In the genomic region with DNA sequence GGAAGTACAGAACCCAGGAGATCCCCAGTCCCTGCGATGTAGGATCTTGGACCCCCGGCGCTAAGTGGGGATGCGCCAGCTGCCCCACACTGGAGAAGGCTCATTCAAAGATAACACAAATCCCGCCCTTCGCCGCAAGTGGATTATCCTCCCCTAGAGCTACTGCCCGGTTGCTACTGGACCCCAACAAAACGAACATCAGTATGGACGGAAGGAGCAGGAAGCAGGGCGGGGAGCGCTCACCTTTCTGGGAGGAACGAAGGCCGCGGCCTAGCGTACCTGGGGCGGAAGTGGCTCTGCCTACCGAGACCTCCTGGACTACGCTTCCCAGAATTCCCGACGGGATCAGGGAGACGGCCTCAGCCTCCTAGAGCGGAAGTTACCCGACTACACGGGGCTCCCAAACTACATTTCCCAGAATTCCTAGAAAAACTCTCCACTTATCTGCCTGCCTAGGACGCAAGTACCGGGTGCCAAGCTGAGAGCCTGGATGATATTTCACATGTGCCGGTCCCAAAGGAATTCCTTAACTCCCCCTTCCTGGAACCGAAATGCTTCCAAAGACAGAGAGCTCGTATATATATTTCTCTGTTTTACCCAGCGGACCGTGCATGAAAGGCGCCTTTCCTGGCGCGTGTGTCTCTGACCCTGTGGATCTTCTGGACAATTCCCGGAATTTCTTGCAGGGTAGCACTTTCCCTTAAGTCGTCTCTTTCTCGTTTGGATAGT, we compare ENCODE assay signal across 8 cellular contexts. TPM values are rescaled to one million over a fixed set of nuclear protein-coding genes. Genes with fewer than 3 reads are reported as not detected.
DNase-seq lines count a peak whose midpoint lies in the region; ATAC-seq and TF ChIP-seq lines count a peak whose summit lies in the region.

ZNF112 (minus strand) TSS at position 298 of the 729 bp plus-strand sequence. CDS start 16,141 bp downstream, outside the sequence.

- intact Hi-C loops in right cardiac atrium (cut with DNase I): no loop called here

- under 1% methylated on average over 38 of the region's 38 CpGs for WGBS in right cardiac atrium

- peaks cover 10% of the 10 kb centered on the region; the same call in 2 of the 3 replicates for H3K4me1 Mint-ChIP-seq in GM23338
- peaks cover 13% of the 10 kb centered on the region for H3K4me1 Mint-ChIP-seq in osteocyte (ENCODE audit: unreplicated experiment)

- H3K27me3 ChIP-seq in GM23338 (ENCODE audit: insufficient read depth) (no peaks in the 10 kb centered on the region), right cardiac atrium (ENCODE audit: control insufficient read depth, insufficient read depth) (no peaks in the 10 kb centered on the region)

- peaks cover 9% of the 10 kb centered on the region; the same call in 1 of the 2 replicates for H3K79me2 ChIP-seq in GM23338 (replicated peaks; ENCODE audit: insufficient read depth)

- H3K27ac Mint-ChIP-seq in GM23338 (peak within 1 kb of the TSS; percentile 34), osteocyte (ENCODE audit: unreplicated experiment) (peak within 1 kb of the TSS; percentile 85)

- H3K9me3 Mint-ChIP-seq in GM23338: peaks cover 41% of the 10 kb centered on the region
- peaks cover 16% of the 10 kb centered on the region for H3K9me3 Mint-ChIP-seq in osteocyte (ENCODE audit: unreplicated experiment)

- peak within 1 kb of the TSS; percentile 53 for H2AFZ ChIP-seq in GM23338

- no peaks in the 10 kb centered on the region for H3K36me3 ChIP-seq in GM23338 (ENCODE audit: insufficient read depth)

- H3K36me3 Mint-ChIP-seq in GM23338 (ENCODE audit: low read depth) (peaks cover 7% of the 10 kb centered on the region; the same call in 2 of the 3 replicates), osteocyte (ENCODE audit: unreplicated experiment) (peaks cover 25% of the 10 kb centered on the region)

- H3K27ac ChIP-seq in GM23338 (ENCODE audit: low read depth): no peak within 1 kb of the TSS
- H3K27ac ChIP-seq in right cardiac atrium (ENCODE audit: low read length): peak within 1 kb of the TSS; percentile 58

- H3K4me3 Mint-ChIP-seq in GM23338 (peak within 1 kb of the TSS; percentile 86), osteocyte (ENCODE audit: unreplicated experiment) (peak within 1 kb of the TSS; percentile 89)

- no peaks in the 10 kb centered on the region for H3F3A ChIP-seq in GM23338 (replicated peaks; ENCODE audit: low read depth)

- H4K20me1 ChIP-seq in GM23338 (replicated peaks; ENCODE audit: insufficient read depth): no peaks in the 10 kb centered on the region

- H3K4me3 ChIP-seq in GM23338: peak within 1 kb of the TSS; percentile 59
- H3K4me3 ChIP-seq in right cardiac atrium (ENCODE audit: low read length): peak within 1 kb of the TSS; percentile 56

- H3K9me3 ChIP-seq in right cardiac atrium (ENCODE audit: control insufficient read depth, low read length): no peaks in the 10 kb centered on the region

- peaks cover 5% of the 10 kb centered on the region for H3K4me1 ChIP-seq in GM23338 (ENCODE audit: insufficient read depth)
- no peaks in the 10 kb centered on the region for H3K4me1 ChIP-seq in right cardiac atrium (ENCODE audit: control insufficient read depth, insufficient read depth, low read length)

- H3K27me3 Mint-ChIP-seq in GM23338 (ENCODE audit: insufficient read depth, low read depth, poor library complexity) (no peaks in the 10 kb centered on the region), osteocyte (ENCODE audit: unreplicated experiment) (peaks cover 10% of the 10 kb centered on the region)

- no peaks in the 10 kb centered on the region; the same call in 1 of the 2 replicates for H3K9me2 ChIP-seq in GM23338 (ENCODE audit: insufficient read depth)

- peak within 1 kb of the TSS; percentile 74 for H3K4me2 ChIP-seq in GM23338

- peak; percentile 100 for ATAC-seq in GM23338
- peak; percentile 100 for ATAC-seq in right cardiac atrium
- no peak for ATAC-seq in GM18858 (IDR thresholded peaks at IDR 0.05; ENCODE audit: unreplicated experiment)
- ATAC-seq in HG03025 (IDR thresholded peaks at IDR 0.05; ENCODE audit: low FRiP score, unreplicated experiment): no peak

- DNase-seq in A172 (ENCODE audit: low spot score): peak; percentile 89
- peak; percentile 98 for DNase-seq in GM23338 (ENCODE audit: low spot score)
- peak; percentile 90 for DNase-seq in NCI-H510A treated with DMSO at 0.1 percent for 48 hours (lab: John Stamatoyannopoulos, UW)
- peak; percentile 95 for DNase-seq in astrocyte of the hippocampus (ENCODE audit: low read depth, low spot score)
- DNase-seq in right cardiac atrium: peak; percentile 87 to 91 (median 89)
- DNase-seq in osteocyte (ENCODE audit: extremely low spot score, unreplicated experiment): peak; percentile 93

- TF ChIP-seq CTCF in GM23338 (conservative IDR thresholded peaks at IDR 0.05; ENCODE audit: low read depth in 2 of 2) (no peak), osteocyte (IDR thresholded peaks at IDR 0.05) (no peak)

TF ChIP-seq in GM23338, 12 proteins besides CTCF, POLR2A, EP300 and RAD21:
- TF ChIP-seq POLR2AphosphoS5 (IDR thresholded peaks at IDR 0.05; ENCODE audit: low read depth) (peak; percentile 85), ETS1 (IDR thresholded peaks at IDR 0.05) (peak; percentile 97), EZH2 (IDR thresholded peaks at IDR 0.05; ENCODE audit: low read depth, unreplicated experiment) (no peak)
TF ChIP-seq in GM23338: peak in this region for 2.

RNA-seq across cellular contexts. Expression of gene ZNF112, which starts in this region (rescaled TPM):
- total RNA-seq in A172 (2014; rRNA removed; shearing (Covaris generic)): 8.3 and 9.5 TPM in 2 replicates
- total RNA-seq in GM23338 (2014; rRNA removed; shearing (Covaris generic)): 4.2 and 4.6 TPM in 2 replicates
- polyA plus RNA-seq in GM23338 (2016; fragmentation: Nextera tagmentation; extraction: Ambion mirVana) (1.4 and 3.0 TPM in 2 replicates), right cardiac atrium (2.6 TPM)
- total RNA-seq in right cardiac atrium (1 to 10 TPM; 5.2 to 7.3 (median 5.9) TPM), osteocyte (7.8 and 8.8 TPM in 2 replicates)

Comparison
In these comparisons a context has a peak if more than half of its experiments do, and no peak if none do; other contexts are left out.
1. ATAC-seq: peak in GM23338 (single experiment) and right cardiac atrium (2 of 2); none in GM18858 (single experiment) and HG03025 (single experiment).
2. Peak in every context shown above with its lines, with median percentiles within 50 percentile points of each other: DNase-seq.